ENCODE assay signal across 27 cellular contexts in genomic region chr10:92062273-92062672, GRCh38.
"Had no signal": no experiment of that assay in that cellular context is flagged by ENCODE, and none has a peak within 500 bp of the region (broad histone marks: within the 10 kb centered on the region; RNA-seq: fewer than 3 reads in every experiment).

No MANE protein-coding gene starts in this region.

- DNase-seq: cerebellar nuclear complex; cortex of kidney; effector memory CD8-positive, alpha-beta T cell; erythroblast; esophagus squamous epithelium; foreskin melanocyte; kidney; left cardiac atrium; mucosa of descending colon; naive B cell; pancreas; sigmoid colon; stimulated activated CD4-positive, alpha-beta T cell treated with anti-CD3 and anti-CD28 coated beads, Interleukin-2, amount 100 ng/mL, for 24 hours; stimulated activated CD4-positive, alpha-beta T cell treated with anti-CD3 and anti-CD28 coated beads, Interleukin-4, amount 100 ng/mL, for 24 hours; stimulated activated naive CD4-positive, alpha-beta T cell treated with Interleukin-2 at 50 U/mL for 16 hours; stomach had no signal

- H3K27me3 Mint-ChIP-seq: effector memory CD8-positive, alpha-beta T cell; memory B cell; naive B cell; natural killer cell treated with Interleukin-12 subunit alpha and Interleukin-12 subunit beta and Interleukin-15 and Interleukin-18, amount 100 ng/mL, for 72 hours; progenitor cell of endocrine pancreas; type B pancreatic cell had no signal

- H3K36me3 Mint-ChIP-seq: mesothelial cell of epicardium; natural killer cell treated with Interleukin-12 subunit alpha and Interleukin-12 subunit beta and Interleukin-15 and Interleukin-18, amount 100 ng/mL, for 72 hours; stimulated activated effector memory CD8-positive, alpha-beta T cell treated with anti-CD3 and anti-CD28 coated beads, Interleukin-12 subunit alpha, Interleukin-12 subunit beta, amount 100 ng/mL, for 72 hours; type B pancreatic cell had no signal

- H3K27me3 ChIP-seq: esophagus squamous epithelium, hepatocyte, neutrophil, pancreas, sigmoid colon, stomach, thyroid gland had no signal

- H3K36me3 ChIP-seq: neutrophil, pancreas, sigmoid colon, thyroid gland had no signal

- H3K4me3 Mint-ChIP-seq: effector memory CD8-positive, alpha-beta T cell; memory B cell; mesothelial cell of epicardium; naive B cell; natural killer cell treated with Interleukin-12 subunit alpha and Interleukin-12 subunit beta and Interleukin-15 and Interleukin-18, amount 100 ng/mL, for 72 hours; neural crest cell; stimulated activated effector memory CD8-positive, alpha-beta T cell treated with anti-CD3 and anti-CD28 coated beads, Interleukin-12 subunit alpha, Interleukin-12 subunit beta, amount 100 ng/mL, for 72 hours; type B pancreatic cell had no signal

- ATAC-seq: effector memory CD8-positive, alpha-beta T cell; mucosa of descending colon; natural killer cell treated with Interleukin-12 subunit alpha and Interleukin-12 subunit beta and Interleukin-15 and Interleukin-18, amount 100 ng/mL, for 72 hours; pancreas; stimulated activated effector memory CD8-positive, alpha-beta T cell treated with anti-CD3 and anti-CD28 coated beads, Interleukin-12 subunit alpha, Interleukin-12 subunit beta, amount 100 ng/mL, for 72 hours had no signal

- H3K4me1 Mint-ChIP-seq: mesothelial cell of epicardium, naive B cell, neural crest cell had no signal

- H3K27ac ChIP-seq: esophagus squamous epithelium, hepatocyte, neutrophil, pancreas, sigmoid colon, stomach had no signal

- H3K9me3 ChIP-seq: esophagus squamous epithelium, mucosa of descending colon, neutrophil, pancreas, sigmoid colon, stomach, thyroid gland had no signal

- H3K9me3 Mint-ChIP-seq: effector memory CD8-positive, alpha-beta T cell; memory B cell; mesothelial cell of epicardium; naive B cell; natural killer cell treated with Interleukin-12 subunit alpha and Interleukin-12 subunit beta and Interleukin-15 and Interleukin-18, amount 100 ng/mL, for 72 hours; neural crest cell; stimulated activated effector memory CD8-positive, alpha-beta T cell treated with anti-CD3 and anti-CD28 coated beads, Interleukin-12 subunit alpha, Interleukin-12 subunit beta, amount 100 ng/mL, for 72 hours; type B pancreatic cell had no signal

- H3K4me1 ChIP-seq: esophagus squamous epithelium, pancreas had no signal

- H3K27ac Mint-ChIP-seq: effector memory CD8-positive, alpha-beta T cell; memory B cell; mesothelial cell of epicardium; naive B cell; natural killer cell treated with Interleukin-12 subunit alpha and Interleukin-12 subunit beta and Interleukin-15 and Interleukin-18, amount 100 ng/mL, for 72 hours; progenitor cell of endocrine pancreas; stimulated activated effector memory CD8-positive, alpha-beta T cell treated with anti-CD3 and anti-CD28 coated beads, Interleukin-12 subunit alpha, Interleukin-12 subunit beta, amount 100 ng/mL, for 72 hours; type B pancreatic cell had no signal

- H3K4me3 ChIP-seq: esophagus squamous epithelium, hepatocyte, lung, mucosa of descending colon, pancreas, sigmoid colon, stomach, thyroid gland had no signal
